Comparison of ENCODE assay signal across 34 cellular contexts in the genomic region with DNA sequence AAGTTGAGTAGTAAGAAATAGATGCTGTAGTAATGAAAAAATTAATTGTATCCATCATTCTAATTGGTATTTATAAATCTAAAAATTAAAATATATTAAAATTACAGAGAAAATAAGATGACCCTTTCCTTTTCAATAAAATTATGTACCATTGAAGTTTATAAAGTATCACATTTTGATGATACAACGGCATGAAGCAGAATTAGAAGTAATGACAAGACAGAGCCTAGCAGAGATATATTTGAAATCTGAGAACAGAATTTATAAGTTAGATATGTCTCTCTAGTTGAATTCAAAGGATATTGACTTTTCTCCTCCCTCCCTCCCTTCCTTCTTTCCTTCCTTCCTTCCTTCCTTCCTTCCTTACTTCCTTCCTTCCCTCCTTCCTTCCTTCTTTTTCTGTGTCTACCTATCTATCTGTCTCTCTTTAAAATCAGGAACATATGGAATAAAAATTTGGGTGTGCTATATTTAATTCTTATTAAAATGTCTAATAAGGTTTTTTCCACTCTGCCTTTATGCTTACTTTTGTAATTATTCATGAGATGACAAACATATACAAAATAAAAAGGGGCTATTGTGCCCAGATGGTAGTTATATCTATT.
"Had no signal": no experiment of that assay in that cellular context is flagged by ENCODE, and none has a peak within 500 bp of the region (broad histone marks: within the 10 kb centered on the region; RNA-seq: fewer than 3 reads in every experiment).

No MANE protein-coding gene starts in this region.

- H3K27ac ChIP-seq: KMS-11 had no signal

- H3K36me3 ChIP-seq: MG63 had no signal

- H3K9me3 ChIP-seq: MG63 had no signal

- H3K9ac ChIP-seq: KMS-11 had no signal

- H3K4me2 ChIP-seq: KMS-11 had no signal

- H3K4me3 ChIP-seq: MG63 had no signal

- H3K27me3 ChIP-seq: MG63 had no signal

- DNase-seq: Karpas-422, Kasumi-1, MG63, MM.1S, MV-4-11, NCI-H1048, NCI-H1092, NCI-H1092 treated with DMSO at 0.1 percent for 48 hours, NCI-H1105, NCI-H1105 treated with DMSO at 0.1 percent for 48 hours, NCI-H1417, NCI-H1417 treated with DMSO at 0.1 percent for 48 hours, NCI-H1436, NCI-H1436 treated with DMSO at 0.1 percent for 48 hours, NCI-H146, NCI-H1694, NCI-H1694 treated with DMSO at 0.1 percent for 48 hours, NCI-H187, NCI-H187 treated with DMSO at 0.1 percent for 48 hours, NCI-H1930, NCI-H2029, NCI-H2029 treated with DMSO at 0.1 percent for 48 hours, NCI-H2081, NCI-H2081 treated with DMSO at 0.1 percent for 48 hours, NCI-H2107, NCI-H2171, NCI-H2171 treated with DMSO at 0.1 percent for 48 hours, NCI-H2227 treated with DMSO at 0.1 percent for 48 hours, NCI-H226, NCI-H345, NCI-H446, NCI-H446 treated with DMSO at 0.1 percent for 48 hours, NCI-H510A had no signal
